8 cellular contexts compared by ENCODE assay signal in the genomic region with DNA sequence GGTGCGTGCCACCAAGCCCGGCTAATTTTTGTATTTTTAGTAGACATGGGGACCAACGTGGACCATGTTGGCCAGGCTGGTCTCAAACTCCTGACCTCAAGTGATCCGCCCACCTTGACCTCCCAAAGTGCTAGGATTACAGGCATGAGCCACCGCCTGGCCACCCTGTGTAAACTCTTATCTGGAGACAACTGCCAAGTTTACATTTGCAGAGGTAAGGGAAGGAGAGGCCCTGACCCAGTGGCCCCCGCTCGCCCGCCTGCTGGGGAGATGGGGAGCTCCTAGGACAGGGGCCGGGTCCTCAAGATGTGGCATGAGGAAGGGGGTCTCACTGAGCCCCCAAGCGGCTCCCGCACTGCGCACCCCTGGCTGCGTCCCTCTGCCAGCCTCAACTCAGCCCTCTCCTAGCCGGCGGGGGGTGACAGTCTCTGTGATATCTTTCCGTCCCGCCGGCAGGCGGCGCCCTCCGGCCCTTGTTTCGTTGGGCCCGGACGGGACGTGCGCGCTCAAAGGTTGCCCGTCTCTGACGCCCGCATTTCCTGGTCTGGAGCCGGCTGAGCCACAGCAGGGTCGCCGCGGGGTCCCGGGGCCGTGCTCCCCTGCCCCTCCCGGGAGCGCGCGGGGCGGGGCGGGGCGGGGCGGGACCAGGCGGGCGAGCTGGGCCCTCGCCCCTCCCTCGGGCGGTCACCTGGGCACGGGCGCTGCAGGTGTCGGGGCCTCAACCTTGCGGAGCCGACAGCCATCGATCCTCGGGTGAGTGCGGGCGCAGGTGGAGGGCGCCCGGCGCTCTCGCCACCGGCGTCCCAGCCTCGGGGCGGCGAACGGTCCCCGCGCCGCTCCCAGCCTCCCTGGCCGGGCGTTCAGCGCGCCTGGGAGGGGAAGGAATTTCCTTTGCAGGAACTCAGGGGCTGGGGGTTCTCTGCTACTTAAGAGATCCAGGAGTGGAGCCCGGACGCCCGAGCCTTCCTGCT. TPM values are rescaled to one million over a fixed set of nuclear protein-coding genes. Genes with fewer than 3 reads are reported as not detected.
A peak's percentile ranks its signal among the peaks of the same experiment; 100 is the strongest.
DNase-seq lines count a peak whose midpoint lies in the region; ATAC-seq, FAIRE-seq and TF ChIP-seq lines count a peak whose summit lies in the region.

A gene with protein sequence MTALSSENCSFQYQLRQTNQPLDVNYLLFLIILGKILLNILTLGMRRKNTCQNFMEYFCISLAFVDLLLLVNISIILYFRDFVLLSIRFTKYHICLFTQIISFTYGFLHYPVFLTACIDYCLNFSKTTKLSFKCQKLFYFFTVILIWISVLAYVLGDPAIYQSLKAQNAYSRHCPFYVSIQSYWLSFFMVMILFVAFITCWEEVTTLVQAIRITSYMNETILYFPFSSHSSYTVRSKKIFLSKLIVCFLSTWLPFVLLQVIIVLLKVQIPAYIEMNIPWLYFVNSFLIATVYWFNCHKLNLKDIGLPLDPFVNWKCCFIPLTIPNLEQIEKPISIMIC (plus strand): TSS at position 533 of the 971 bp plus-strand sequence. CDS start 45,978 bp downstream, outside the sequence.

- no peak for FAIRE-seq in endothelial cell of umbilical vein (lab: Jason Lieb, UNC)

- no peak for TF ChIP-seq POLR2A in endothelial cell of umbilical vein (IDR thresholded peaks at IDR 0.05; ENCODE audit: low read depth, low read length)

- peak within 1 kb of the TSS; percentile 25 to 90 (median 79) for H3K27ac Mint-ChIP-seq in CD4-positive, alpha-beta memory T cell

- H3K9me3 ChIP-seq in CD4-positive, alpha-beta memory T cell (ENCODE audit: control insufficient read depth in 1 of 2, low read length in 2 of 2) = no peaks in the 10 kb centered on the region
- no peaks in the 10 kb centered on the region for H3K9me3 ChIP-seq in endothelial cell of umbilical vein (replicated peaks; ENCODE audit: control insufficient read depth, insufficient read depth, low read length)

- no peaks in the 10 kb centered on the region for H3K36me3 ChIP-seq in CD4-positive, alpha-beta memory T cell (ENCODE audit: insufficient read depth, low read length)
- no peaks in the 10 kb centered on the region for H3K36me3 ChIP-seq in endothelial cell of umbilical vein (ENCODE audit: control insufficient read depth in 2 of 2, extremely low read depth in 1 of 2, insufficient read depth in 2 of 2, low read length in 2 of 2)

- no peaks in the 10 kb centered on the region for H4K20me1 ChIP-seq in endothelial cell of umbilical vein (replicated peaks; ENCODE audit: control insufficient read depth, extremely low read depth, insufficient read depth, low read length)

- dilution Hi-C loops in endothelial cell of umbilical vein (cut with MboI; ENCODE audit: extremely low pct_ligation_motif_present, low sequenced_read_pairs) = no loop called here

- H3K4me3 Mint-ChIP-seq in CD4-positive, alpha-beta memory T cell = peak within 1 kb of the TSS; percentile 84 to 92 (median 88)

- ATAC-seq in GM19351 (IDR thresholded peaks at IDR 0.05; ENCODE audit: unreplicated experiment) (peak; percentile 79), HG03442 (IDR thresholded peaks at IDR 0.05; ENCODE audit: unreplicated experiment) (peak; percentile 79)

- peak within 1 kb of the TSS; percentile 66 for H2AFZ ChIP-seq in endothelial cell of umbilical vein (ENCODE audit: low read depth, low read length)

- H3K9ac ChIP-seq in endothelial cell of umbilical vein (replicated peaks; ENCODE audit: extremely low read depth, insufficient read depth, low read length) = no peak within 1 kb of the TSS

- TF ChIP-seq CTCF in endothelial cell of umbilical vein (IDR thresholded peaks at IDR 0.05; ENCODE audit: extremely low read depth in 1 of 2, insufficient read depth in 1 of 2, low read depth in 1 of 2, low read length in 2 of 2) = peak; percentile 48 to 79

- peaks cover 21% of the 10 kb centered on the region for H3K4me1 ChIP-seq in CD4-positive, alpha-beta memory T cell (ENCODE audit: insufficient read depth, low read length)
- peaks cover 5% of the 10 kb centered on the region for H3K4me1 ChIP-seq in endothelial cell of umbilical vein (ENCODE audit: control insufficient read depth, extremely low read depth, insufficient read depth, low read length)

- peak within 1 kb of the TSS; percentile 41 for H3K27ac ChIP-seq in CD4-positive, alpha-beta memory T cell (ENCODE audit: low read depth, low read length)
- no peak within 1 kb of the TSS for H3K27ac ChIP-seq in endothelial cell of umbilical vein (ENCODE audit: insufficient read depth, low read depth, low read length)

- no peaks in the 10 kb centered on the region for H3K9me3 Mint-ChIP-seq in CD4-positive, alpha-beta memory T cell

- peak within 1 kb of the TSS; percentile 39 to 77 for H3K4me3 ChIP-seq in CD4-positive, alpha-beta memory T cell (ENCODE audit: low read length in 2 of 2)
- peak within 1 kb of the TSS; percentile 30 to 43 (median 38) for H3K4me3 ChIP-seq in endothelial cell of umbilical vein (replicated peaks in 1 of 3; ENCODE audit: insufficient read depth in 1 of 3, low read depth in 1 of 3, low read length in 3 of 3)

- H3K27me3 Mint-ChIP-seq in CD4-positive, alpha-beta memory T cell = no peaks in the 10 kb centered on the region

- POLR2A ChIA-PET in CD4-positive, alpha-beta memory T cell (lab: Charles Lee; ENCODE audit: partially characterized antibody) = interaction anchor here (1.2 kb wide), 1 partner anchor 60 kb away, joined by 3 read pairs; no protein-coding TSS in a partner anchor
- POLR2A ChIA-PET in endothelial cell of umbilical vein (lab: Charles Lee) = no interaction called here

- H3K36me3 Mint-ChIP-seq in CD4-positive, alpha-beta memory T cell = no peaks in the 10 kb centered on the region

- DNase-seq in CD4-positive, alpha-beta memory T cell = peak; percentile 75 to 82 (median 79)
- DNase-seq in NCI-H69 (lab: John Stamatoyannopoulos, UW) (peak; percentile 93), endothelial cell of umbilical vein (ENCODE audit: low read depth, low spot score) (peak; percentile 26), mucosa of gallbladder (ENCODE audit: low spot score) (peak; percentile 87)
- DNase-seq in activated CD8-positive, alpha-beta memory T cell treated with anti-CD3 and anti-CD28 coated beads for 1 hour (ENCODE audit: extremely low read depth in 1 of 2, low read depth in 1 of 2) = peak; percentile 43 to 61
- peak; percentile 44 to 49 for DNase-seq in stimulated activated CD8-positive, alpha-beta memory T cell treated with anti-CD3 and anti-CD28 coated beads, Interleukin-7, amount 100 ng/mL, for 1 hour (ENCODE audit: low read depth in 2 of 2)

- intact Hi-C loops in CD4-positive, alpha-beta memory T cell (cut with micrococcal nuclease) = loop anchor here (1.0 to 10.0 kb wide), 6 partner anchors 71 to 867 kb away; a partner anchor contains a TSS
- intact Hi-C loops in endothelial cell of umbilical vein (cut with micrococcal nuclease) = loop anchor here (5.0 kb wide), 2 partner anchors 175 to 265 kb away; a partner anchor contains a TSS

- H3K9me1 ChIP-seq in endothelial cell of umbilical vein (replicated peaks; ENCODE audit: control insufficient read depth, extremely low read depth, insufficient read depth, low read length) = no peaks in the 10 kb centered on the region

- CTCF ChIA-PET in CD4-positive, alpha-beta memory T cell (lab: Charles Lee; ENCODE audit: partially characterized antibody) = interaction anchor here (0.6 to 1.7 kb wide), 6 partner anchors 8 to 1697 kb away, joined by 3 to 11 read pairs (median 3); a partner anchor contains a TSS
- CTCF ChIA-PET in endothelial cell of umbilical vein (lab: Charles Lee) = interaction anchor here (0.6 to 1.7 kb wide), 5 partner anchors 8 to 815 kb away, joined by 3 to 6 read pairs (median 3); no protein-coding TSS in a partner anchor

- H3K27me3 ChIP-seq in CD4-positive, alpha-beta memory T cell (ENCODE audit: insufficient read depth, low read length) = no peaks in the 10 kb centered on the region
- peaks cover 31 to 33% of the 10 kb centered on the region in 2 experiments for H3K27me3 ChIP-seq in endothelial cell of umbilical vein (ENCODE audit: control insufficient read depth in 2 of 2, insufficient read depth in 2 of 2, low read length in 2 of 2)

- H3K4me1 Mint-ChIP-seq in CD4-positive, alpha-beta memory T cell = peaks cover 16 to 38% (median 29%) of the 10 kb centered on the region in 4 donors

- no TSS peak for BruUV-seq in endothelial cell of umbilical vein (replicated peaks; lab: Mats Ljungman, UMichigan)

- peak within 1 kb of the TSS; percentile 71 for H3K4me2 ChIP-seq in endothelial cell of umbilical vein (ENCODE audit: insufficient read depth, low read length)

- H3K79me2 ChIP-seq in endothelial cell of umbilical vein (ENCODE audit: control insufficient read depth, insufficient read depth, low read length) = no peaks in the 10 kb centered on the region

TF ChIP-seq in endothelial cell of umbilical vein, 7 proteins besides CTCF, POLR2A, EP300 and RAD21:
- TF ChIP-seq GATA2 (IDR thresholded peaks at IDR 0.05; ENCODE audit: insufficient read depth, insufficient read length, low read depth, low read length) = no peak
- no peak for TF ChIP-seq POLR2AphosphoS5 (IDR thresholded peaks at IDR 0.05; ENCODE audit: insufficient read depth, low read depth, low read length)

RNA-seq across cellular contexts. Expression of the gene that starts here (rescaled TPM):
- 10 to 100 TPM; 13.1 to 14.9 TPM for total RNA-seq in CD4-positive, alpha-beta memory T cell
- polyA plus RNA-seq in CD4-positive, alpha-beta memory T cell = 10 to 100 TPM in 1 of 2 donors, 1 to 10 TPM in 1; 8.1 to 11.7 TPM
- total RNA-seq in endothelial cell of umbilical vein = 1.1 and 1.3 TPM in 2 replicates
- polyA plus RNA-seq in endothelial cell of umbilical vein = 0.35 and 0.39 TPM in 2 replicates
- 0.35 TPM in 2 replicates for polyA plus RNA-seq in endothelial cell of umbilical vein (2011; cell fraction: cytosol; rRNA removed)
- 0.11 and 0.21 TPM in 2 replicates for polyA plus RNA-seq in endothelial cell of umbilical vein (2011; cell fraction: nucleus; rRNA removed)
- polyA plus RNA-seq in endothelial cell of umbilical vein (2012) = 0.20 and 0.37 TPM in 2 replicates
- polyA minus RNA-seq in endothelial cell of umbilical vein = 0.41 and 1.7 TPM in 2 replicates
- polyA minus RNA-seq in endothelial cell of umbilical vein (2011; cell fraction: cytosol; rRNA and poly(A)+ RNA removed) = 5.9 TPM
- 0.48 and 0.91 TPM in 2 replicates for polyA minus RNA-seq in endothelial cell of umbilical vein (2011; cell fraction: nucleus; rRNA and poly(A)+ RNA removed)
- 36.3 TPM for total RNA-seq in mucosa of gallbladder

Comparison
In these comparisons a context has a peak if more than half of its experiments do, and no peak if none do; other contexts are left out.
1. DNase-seq: peak in every context shown above with its lines; median percentile 93 in NCI-H69; 87 in mucosa of gallbladder; 79 in CD4-positive, alpha-beta memory T cell; 52 in activated CD8-positive, alpha-beta memory T cell treated with anti-CD3 and anti-CD28 coated beads for 1 hour; 46 in stimulated activated CD8-positive, alpha-beta memory T cell treated with anti-CD3 and anti-CD28 coated beads, Interleukin-7, amount 100 ng/mL, for 1 hour; 26 in endothelial cell of umbilical vein.